12 cellular contexts compared by ENCODE assay signal in the genomic region with DNA sequence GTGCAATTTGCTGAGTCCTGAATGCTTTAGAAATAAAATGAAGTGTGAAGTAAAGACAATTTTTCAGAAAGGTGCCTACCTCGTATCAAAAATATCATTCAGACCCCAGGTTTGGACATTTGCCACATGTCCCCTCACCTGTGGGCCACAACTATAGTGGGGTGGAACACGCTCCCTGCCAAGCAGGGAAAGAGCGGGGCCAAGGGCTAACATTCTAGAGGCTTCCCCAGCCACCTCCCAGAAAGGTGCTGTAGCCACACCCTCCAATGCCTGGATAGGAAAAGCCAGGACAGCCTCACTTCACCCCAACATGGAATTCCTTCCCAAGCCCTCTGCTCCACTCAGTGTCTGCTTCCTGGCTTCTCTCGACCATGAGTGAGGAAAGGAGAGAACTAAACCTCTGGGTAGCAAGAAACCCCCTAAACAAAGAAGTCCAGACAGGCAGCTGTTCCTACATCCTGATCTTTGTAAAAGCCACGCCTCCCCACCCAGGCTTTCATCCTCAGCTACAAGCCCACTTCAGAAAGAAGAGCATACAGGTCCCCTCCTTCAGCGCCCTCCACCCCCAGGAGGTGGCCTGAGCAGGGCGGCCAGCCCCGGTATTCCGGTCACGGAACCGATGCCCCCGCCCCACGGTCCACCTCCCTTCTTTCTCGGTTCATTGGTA. TPM values are rescaled to one million over a fixed set of nuclear protein-coding genes. Genes with fewer than 3 reads are reported as not detected.
DNase-seq lines count a peak whose midpoint lies in the region; ATAC-seq and TF ChIP-seq lines count a peak whose summit lies in the region.
"Had no signal": no experiment of that assay in that cellular context is flagged by ENCODE, and none has a peak within 500 bp of the region (broad histone marks: within the 10 kb centered on the region; RNA-seq: fewer than 3 reads in every experiment).

No MANE protein-coding gene starts in this region.

- BruUV-seq in mammary epithelial cell (replicated peaks; lab: Mats Ljungman, UMichigan) = no TSS peak

- in situ Hi-C loops in mammary epithelial cell (cut with MboI; ENCODE audit: low sequenced_read_pairs in 2 of 2) = loop anchor here (10.0 to 25.0 kb wide), 2 partner anchors 150 to 247 kb away; a partner anchor contains a TSS

- intact Hi-C loops in mammary epithelial cell (cut with micrococcal nuclease) = no loop called here
- intact Hi-C loops in left lung (cut with DNase I) = no loop called here
- intact Hi-C loops in dorsolateral prefrontal cortex (cut with DNase I) = loop anchor here (2.0 to 10.0 kb wide), 3 partner anchors 67 to 325 kb away; a partner anchor contains a TSS

- WGBS in mammary epithelial cell (ENCODE audit: low coverage, missing lambda C conversion rate) = 76% methylated on average over 4 of the region's 14 CpGs

- H3K4me3 ChIP-seq in mammary epithelial cell (replicated peaks in 1 of 3; ENCODE audit: insufficient read depth in 1 of 3, low read depth in 2 of 3, low read length in 3 of 3) = no peak overlapping the region
- peak overlapping the region; percentile 35 to 38 for H3K4me3 ChIP-seq in left lung
- peak overlapping the region; percentile 54 to 75 (median 64) for H3K4me3 ChIP-seq in skeletal muscle tissue (ENCODE audit: low read length in 3 of 3)
- H3K4me3 ChIP-seq in dorsolateral prefrontal cortex = peak overlapping the region in 6 of 59 donors; percentile 7 to 50 (median 30)
- H3K4me3 ChIP-seq: cardiac muscle cell had no signal

- H3K27ac ChIP-seq in mammary epithelial cell (ENCODE audit: insufficient read depth, low read depth, low read length) = no peak overlapping the region
- H3K27ac ChIP-seq in left lung = peak overlapping the region; percentile 69 to 88
- peak overlapping the region; percentile 69 for H3K27ac ChIP-seq in skeletal muscle tissue (ENCODE audit: low read depth, low read length)
- H3K27ac ChIP-seq in dorsolateral prefrontal cortex = peak overlapping the region in 3 of 59 donors; percentile 43 to 61 (median 46)
- H3K27ac ChIP-seq: cardiac muscle cell had no signal

- H3K79me2 ChIP-seq in mammary epithelial cell (ENCODE audit: insufficient read depth, low read length) = no peaks in the 10 kb centered on the region

- no peaks in the 10 kb centered on the region for H4K20me1 ChIP-seq in mammary epithelial cell (ENCODE audit: insufficient read depth, low read length)

- H3K36me3 ChIP-seq in mammary epithelial cell (ENCODE audit: insufficient read depth, low read length) = no peaks in the 10 kb centered on the region
- no peaks in the 10 kb centered on the region for H3K36me3 ChIP-seq in left lung
- H3K36me3 ChIP-seq in skeletal muscle tissue (ENCODE audit: control insufficient read depth in 3 of 3, insufficient read depth in 3 of 3, low read length in 3 of 3) = no peaks in the 10 kb centered on the region
- H3K36me3 ChIP-seq: cardiac muscle cell had no signal

- CTCF ChIA-PET in mammary epithelial cell (lab: Charles Lee; ENCODE audit: low non-redundant PET) = no interaction called here

- no peak overlapping the region for H3K9ac ChIP-seq in mammary epithelial cell (ENCODE audit: insufficient read depth, low read length)
- peak overlapping the region; percentile 57 to 77 (median 59) for H3K9ac ChIP-seq in skeletal muscle tissue (ENCODE audit: low read depth in 1 of 3, low read length in 3 of 3)

- peak overlapping the region; percentile 35 for H2AFZ ChIP-seq in mammary epithelial cell (ENCODE audit: low read depth, low read length)

- TF ChIP-seq CTCF in mammary epithelial cell (conservative IDR thresholded peaks at IDR 0.05 in 1 of 2, IDR thresholded peaks at IDR 0.05 in 1 of 2; ENCODE audit: extremely low read depth in 1 of 2, insufficient read depth in 1 of 2, low read depth in 1 of 2, low read length in 2 of 2) (no peak), left lung (IDR thresholded peaks at IDR 0.05) (no peak), dorsolateral prefrontal cortex (IDR thresholded peaks at IDR 0.05 in 54 of 56, conservative IDR thresholded peaks at IDR 0.05 in 2 of 56; ENCODE audit: low read depth in 1 of 56, partially characterized antibody in 56 of 56) (no peak)

- H3K4me1 ChIP-seq in mammary epithelial cell (ENCODE audit: insufficient read depth, low read length) (no peaks in the 10 kb centered on the region), left lung (peaks cover 0 to 5% of the 10 kb centered on the region in 2 donors), skeletal muscle tissue (ENCODE audit: control insufficient read depth in 3 of 3, insufficient read depth in 3 of 3, low read length in 3 of 3) (peaks cover 0 to 7% (median 5%) of the 10 kb centered on the region in 3 donors)

- H3K9me3 ChIP-seq in mammary epithelial cell (replicated peaks; ENCODE audit: insufficient read depth, low read length) (no peaks in the 10 kb centered on the region), left lung (no peaks in the 10 kb centered on the region), skeletal muscle tissue (ENCODE audit: control insufficient read depth in 3 of 3, low read length in 3 of 3) (no peaks in the 10 kb centered on the region)

- ATAC-seq in left lung (peak; percentile 11), HG02970 (IDR thresholded peaks at IDR 0.05; ENCODE audit: low FRiP score, unreplicated experiment) (no peak), GM18502 (IDR thresholded peaks at IDR 0.05; ENCODE audit: poor library complexity, unreplicated experiment) (no peak)
- ATAC-seq: PC-3 had no signal

- dilution Hi-C loops in mammary epithelial cell (cut with HindIII; ENCODE audit: low sequenced_read_pairs) = no loop called here

- H3K4me2 ChIP-seq in mammary epithelial cell (ENCODE audit: insufficient read depth, low read depth, low read length) = no peak overlapping the region

- H3K27me3 ChIP-seq in mammary epithelial cell (ENCODE audit: insufficient read depth, low read length) = no peaks in the 10 kb centered on the region
- peaks cover 0 to 47% of the 10 kb centered on the region in 2 donors for H3K27me3 ChIP-seq in left lung
- H3K27me3 ChIP-seq in skeletal muscle tissue (ENCODE audit: control insufficient read depth in 3 of 3, insufficient read depth in 3 of 3, low read length in 3 of 3) = peaks cover 0 to 2% (median 0%) of the 10 kb centered on the region in 3 donors
- peaks cover 0 to 29% (median 5%) of the 10 kb centered on the region in 45 donors for H3K27me3 ChIP-seq in dorsolateral prefrontal cortex
- H3K27me3 ChIP-seq: cardiac muscle cell had no signal

- DNase-seq in ELR (ENCODE audit: low read depth) = peak; percentile 71
- DNase-seq in mammary epithelial cell = no peak
- peak in 1 of 2 donors; percentile 78 for DNase-seq in left lung
- no peak for DNase-seq in activated naive CD4-positive, alpha-beta T cell (lab: John Stamatoyannopoulos, UW)
- no peak for DNase-seq in dorsolateral prefrontal cortex
- DNase-seq: naive B cell, NCI-H1930, PC-3 had no signal

RNA-seq across cellular contexts. Expression of a gene that starts 2.1 kb away (rescaled TPM):
- total RNA-seq in mammary epithelial cell (1 to 10 TPM in 1 of 2 donors, under 1 TPM in 1; 0.14 to 7.2 TPM), left lung (100 to 1,000 TPM; 598 to 868 TPM), skeletal muscle tissue (365 TPM), dorsolateral prefrontal cortex (1 to 10 TPM in 92 of 120 experiments, under 1 TPM in 28; 0.33 to 9.0 (median 1.7) TPM)
- polyA plus RNA-seq in mammary epithelial cell = 0.16 TPM
- polyA minus RNA-seq in mammary epithelial cell = 0.57 TPM

Comparison
In these comparisons a context has a peak if more than half of its experiments do, and no peak if none do; other contexts are left out.
1. H3K4me3 ChIP-seq: peak in left lung (2 of 2) and skeletal muscle tissue (3 of 3); none in mammary epithelial cell (0 of 3).
2. RNA of a gene that starts 2.1 kb away (total RNA-seq): 598 to 868 TPM in left lung and 365 TPM in skeletal muscle tissue (single experiment); 0.14 to 7.2 TPM in mammary epithelial cell and 0.33 to 9.0 TPM in dorsolateral prefrontal cortex; every median in the first group is over 10 times any median in the second.
3. intact Hi-C loops: an anchor here in dorsolateral prefrontal cortex (2.0 to 10.0 kb wide); none called in mammary epithelial cell and left lung.